Comparison of ENCODE assay signal across 10 cellular contexts in genomic region chr3:159273608-159274007, GRCh38.
DNase-seq lines count a peak whose midpoint lies in the region; ATAC-seq and TF ChIP-seq lines count a peak whose summit lies in the region.
"Had no signal": no experiment of that assay in that cellular context is flagged by ENCODE, and none has a peak within 500 bp of the region (broad histone marks: within the 10 kb centered on the region; RNA-seq: fewer than 3 reads in every experiment).

No MANE protein-coding gene starts in this region.

- no peak overlapping the region for H3K4me3 ChIP-seq in PC-3 (ENCODE audit: low read length)

- no peaks in the 10 kb centered on the region for H3K27me3 ChIP-seq in PC-3 (ENCODE audit: low read length)
- H3K27me3 ChIP-seq: neutrophil had no signal

- no peak overlapping the region for H2AFZ ChIP-seq in PC-3 (ENCODE audit: low read length)

- H3K36me3 ChIP-seq in PC-3 (ENCODE audit: low read depth, low read length) = no peaks in the 10 kb centered on the region
- H3K36me3 ChIP-seq: neutrophil had no signal

- no peaks in the 10 kb centered on the region for H3K9me3 ChIP-seq in PC-3 (ENCODE audit: low read length)
- H3K9me3 ChIP-seq: neutrophil had no signal

- peaks cover 9% of the 10 kb centered on the region; the same call in 1 of the 2 replicates for H3K4me1 ChIP-seq in PC-3 (ENCODE audit: insufficient read depth, low read length)

- no peak for TF ChIP-seq POLR2A in erythroblast (IDR thresholded peaks at IDR 0.05; ENCODE audit: low read length)

- CTCF ChIA-PET in PC-3 (lab: Charles Lee) = no interaction called here

- intact Hi-C loops in PC-3 (cut with micrococcal nuclease) = no loop called here

- peaks cover 3% of the 10 kb centered on the region; the same call in 1 of the 2 replicates for H4K20me1 ChIP-seq in PC-3 (ENCODE audit: low read length)

- BruUV-seq in PC-3 (replicated peaks; lab: Mats Ljungman, UMichigan) = no TSS peak

- no peak overlapping the region for H3K4me2 ChIP-seq in PC-3 (ENCODE audit: low read length)

- no peak for ATAC-seq in PC-3
- no peak for ATAC-seq in GM19455 (IDR thresholded peaks at IDR 0.05; ENCODE audit: unreplicated experiment)
- no peak for ATAC-seq in HG03432 (IDR thresholded peaks at IDR 0.05; ENCODE audit: unreplicated experiment)

- TF ChIP-seq CTCF in PC-3 (conservative IDR thresholded peaks at IDR 0.05; ENCODE audit: low read depth, low read length) = no peak

- no peaks in the 10 kb centered on the region for H3K79me2 ChIP-seq in PC-3 (ENCODE audit: low read length)

- POLR2A ChIA-PET in PC-3 (lab: Charles Lee; ENCODE audit: unreplicated experiment) = no interaction called here

- H3K9ac ChIP-seq in PC-3 (ENCODE audit: low read length) = no peak overlapping the region

- no peaks in the 10 kb centered on the region for H3F3A ChIP-seq in PC-3 (ENCODE audit: low read length, unreplicated experiment)

- H3K27ac ChIP-seq in PC-3 (ENCODE audit: low read length) = no peak overlapping the region
- H3K27ac ChIP-seq: neutrophil had no signal

- H3K9me2 ChIP-seq in PC-3 (replicated peaks; ENCODE audit: low read length) = no peaks in the 10 kb centered on the region

- peak; percentile 16 for DNase-seq in NCI-H82 (lab: John Stamatoyannopoulos, UW)
- DNase-seq in NCI-H82 treated with DMSO at 0.1 percent for 48 hours (lab: John Stamatoyannopoulos, UW; ENCODE audit: unreplicated experiment) = no peak
- peak; percentile 68 for DNase-seq in PC-3
- DNase-seq in erythroblast (lab: John Stamatoyannopoulos, UW) = peak; percentile 22 to 24
- peak; percentile 41 for DNase-seq in renal cortical epithelial cell (ENCODE audit: low read depth)
- no peak for DNase-seq in NCI-H2107 (lab: John Stamatoyannopoulos, UW)
- DNase-seq: NCI-H774 had no signal

Comparison
In these comparisons a context has a peak if more than half of its experiments do, and no peak if none do; other contexts are left out.
1. DNase-seq: peak in NCI-H82 (single experiment), PC-3 (single experiment), erythroblast (2 of 2) and renal cortical epithelial cell (single experiment); none in NCI-H82 treated with DMSO at 0.1 percent for 48 hours (single experiment) and NCI-H2107 (single experiment).